In the genomic region with DNA sequence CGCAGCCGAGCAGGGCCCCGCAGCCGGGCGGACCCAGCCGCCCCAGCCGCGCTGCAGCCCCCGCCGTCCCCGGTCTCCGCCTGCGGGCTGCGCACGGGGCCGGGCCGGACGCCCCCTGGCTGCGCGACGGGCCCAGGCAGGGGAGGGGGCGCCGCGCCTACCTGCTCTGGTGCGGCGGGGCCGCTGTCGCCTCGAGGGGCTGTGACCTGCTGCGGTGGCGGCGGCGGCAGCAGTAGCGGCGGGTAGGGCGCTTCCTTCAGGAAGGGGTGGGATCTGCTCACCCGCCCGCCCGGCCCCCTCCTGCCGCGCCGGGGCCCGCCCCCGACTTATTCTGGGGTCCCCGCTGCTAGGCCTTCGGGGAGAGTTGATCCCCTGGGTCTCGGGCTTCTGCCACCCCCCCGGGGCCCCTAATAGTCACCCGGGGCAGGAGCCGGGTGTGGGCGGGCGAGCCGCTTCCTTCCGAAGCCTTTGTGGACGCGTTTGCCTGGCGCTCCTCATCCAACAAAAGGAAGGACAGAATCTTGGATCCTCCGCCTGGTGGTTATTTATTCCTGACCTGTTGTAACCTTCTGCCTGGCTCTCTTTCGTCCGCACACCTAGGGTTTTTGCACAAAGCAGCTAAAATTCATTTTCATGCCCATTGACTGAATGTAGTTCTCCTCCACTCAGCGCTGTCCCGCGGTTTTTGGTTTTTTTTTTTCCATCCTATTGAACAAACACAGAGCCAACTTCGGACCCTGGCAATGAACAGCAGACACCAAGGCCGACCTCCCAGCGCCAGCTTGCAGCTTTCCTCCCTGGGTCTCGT, we compare ENCODE assay signal across 1 cellular context.
TF ChIP-seq lines count a peak whose summit lies in the region.

A gene (minus strand): TSS at position 244 of the 808 bp plus-strand sequence. CDS start 57,331 bp downstream, outside the sequence.

TF ChIP-seq in A549, 52 proteins besides CTCF, POLR2A, EP300 and RAD21 (continued from another document):
- TF ChIP-seq, protein P1, sequence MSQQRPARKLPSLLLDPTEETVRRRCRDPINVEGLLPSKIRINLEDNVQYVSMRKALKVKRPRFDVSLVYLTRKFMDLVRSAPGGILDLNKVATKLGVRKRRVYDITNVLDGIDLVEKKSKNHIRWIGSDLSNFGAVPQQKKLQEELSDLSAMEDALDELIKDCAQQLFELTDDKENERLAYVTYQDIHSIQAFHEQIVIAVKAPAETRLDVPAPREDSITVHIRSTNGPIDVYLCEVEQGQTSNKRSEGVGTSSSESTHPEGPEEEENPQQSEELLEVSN (IDR thresholded peaks at IDR 0.05; ENCODE audit: borderline replicate concordance, low read depth), result no peak
- TF ChIP-seq RARB (CRISPR knock-in tag; IDR thresholded peaks at IDR 0.05), result no peak
